ENCODE assay signal across 25 cellular contexts in genomic region chr4:55612341-55612740, GRCh38. TPM values are rescaled to one million over a fixed set of nuclear protein-coding genes. Genes with fewer than 3 reads are reported as not detected.
"Had no signal": no experiment of that assay in that cellular context is flagged by ENCODE, and none has a peak within 500 bp of the region (broad histone marks: within the 10 kb centered on the region; RNA-seq: fewer than 3 reads in every experiment).

No MANE protein-coding gene starts in this region.

- H3K36me3 ChIP-seq: neutrophil, ovary, prostate gland, right atrium auricular region, thyroid gland had no signal

- H3K4me1 ChIP-seq: prostate gland, right atrium auricular region, thyroid gland had no signal

- H3K27ac ChIP-seq: neutrophil, ovary, prostate gland, right atrium auricular region, thyroid gland had no signal

- ATAC-seq: activated CD8-positive, alpha-beta T cell treated with anti-CD3 and anti-CD28 coated beads, Interleukin-2, amount 10 ng/mL, durations not matched to agents 7 days and 5 days; activated naive CD8-positive, alpha-beta T cell treated with anti-CD3 and anti-CD28 coated beads, Interleukin-2, amount 50 U/mL, for 24 hours; left ventricle myocardium superior; natural killer cell treated with Interleukin-12 subunit alpha and Interleukin-12 subunit beta and Interleukin-15 and Interleukin-18, amount 100 ng/mL, for 72 hours; T-cell had no signal

- H3K4me3 ChIP-seq: ovary, prostate gland, right atrium auricular region, thyroid gland had no signal

- H3K9me3 ChIP-seq: neutrophil, ovary, prostate gland, right atrium auricular region, thyroid gland had no signal

- H3K27me3 ChIP-seq: neutrophil, ovary, right atrium auricular region, thyroid gland had no signal

- DNase-seq: activated CD4-positive, alpha-beta T cell treated with anti-CD3 and anti-CD28 coated beads for 1 hour; activated CD4-positive, alpha-beta T cell treated with anti-CD3 and anti-CD28 coated beads, Interleukin-2, amount 50 U/mL, for 1 hour; activated CD8-positive, alpha-beta T cell treated with anti-CD3 and anti-CD28 coated beads, Interleukin-2, amount 10 ng/mL, durations not matched to agents 7 days and 5 days; activated gamma-delta T cell; activated naive CD4-positive, alpha-beta T cell treated with anti-CD3 and anti-CD28 coated beads, Interleukin-2, amount 50 U/mL, for 16 hours; activated naive CD8-positive, alpha-beta T cell treated with anti-CD3 and anti-CD28 coated beads, Interleukin-2, amount 50 U/mL, for 24 hours; anterior cingulate cortex; central memory CD4-positive, alpha-beta T cell; effector memory CD4-positive, alpha-beta T cell; foreskin fibroblast; left ventricle myocardium superior; midbrain; ovary; stimulated activated CD4-positive, alpha-beta T cell treated with anti-CD3 and anti-CD28 coated beads, Interleukin-12 subunit alpha, Interleukin-12 subunit beta, amount 100 ng/mL, for 4 hours; substantia nigra; T-cell; thyroid gland had no signal

RNA-seq across cellular contexts. Expression of gene PDCL2, which starts 20.3 kb away (rescaled TPM):
- total RNA-seq: activated CD8-positive, alpha-beta T cell treated with anti-CD3 and anti-CD28 coated beads, Interleukin-2, amount 10 ng/mL, durations not matched to agents 7 days and 5 days; activated T-helper 1 cell treated with anti-CD3 and anti-CD28 coated beads, Interleukin-12 subunit alpha, Interleukin-12 subunit beta, Interleukin-2, Interleukin-4 antibody, amounts not matched to agents 30 ng/mL and 10 ng/mL and 1 ng/mL, durations not matched to agents 14 hours and 24 hours and 36 hours; dermis microvascular lymphatic vessel endothelial cell; glomerular endothelial cell; left ventricle myocardium superior; natural killer cell treated with Interleukin-12 subunit alpha and Interleukin-12 subunit beta and Interleukin-15 and Interleukin-18, amount 100 ng/mL, for 72 hours; ovary; prostate gland; right atrium auricular region; T-cell; thyroid gland; ureter had no signal
- polyA plus RNA-seq: ovary had no signal

RNA-seq across cellular contexts. Expression of gene NMU, which starts 23.8 kb away (rescaled TPM):
- total RNA-seq: activated CD8-positive, alpha-beta T cell treated with anti-CD3 and anti-CD28 coated beads, Interleukin-2, amount 10 ng/mL, durations not matched to agents 7 days and 5 days; activated T-helper 1 cell treated with anti-CD3 and anti-CD28 coated beads, Interleukin-12 subunit alpha, Interleukin-12 subunit beta, Interleukin-2, Interleukin-4 antibody, amounts not matched to agents 30 ng/mL and 10 ng/mL and 1 ng/mL, durations not matched to agents 14 hours and 24 hours and 36 hours; dermis microvascular lymphatic vessel endothelial cell; left ventricle myocardium superior; natural killer cell treated with Interleukin-12 subunit alpha and Interleukin-12 subunit beta and Interleukin-15 and Interleukin-18, amount 100 ng/mL, for 72 hours; ureter had no signal
